ENCODE assay signal across 12 cellular contexts in the genomic region with DNA sequence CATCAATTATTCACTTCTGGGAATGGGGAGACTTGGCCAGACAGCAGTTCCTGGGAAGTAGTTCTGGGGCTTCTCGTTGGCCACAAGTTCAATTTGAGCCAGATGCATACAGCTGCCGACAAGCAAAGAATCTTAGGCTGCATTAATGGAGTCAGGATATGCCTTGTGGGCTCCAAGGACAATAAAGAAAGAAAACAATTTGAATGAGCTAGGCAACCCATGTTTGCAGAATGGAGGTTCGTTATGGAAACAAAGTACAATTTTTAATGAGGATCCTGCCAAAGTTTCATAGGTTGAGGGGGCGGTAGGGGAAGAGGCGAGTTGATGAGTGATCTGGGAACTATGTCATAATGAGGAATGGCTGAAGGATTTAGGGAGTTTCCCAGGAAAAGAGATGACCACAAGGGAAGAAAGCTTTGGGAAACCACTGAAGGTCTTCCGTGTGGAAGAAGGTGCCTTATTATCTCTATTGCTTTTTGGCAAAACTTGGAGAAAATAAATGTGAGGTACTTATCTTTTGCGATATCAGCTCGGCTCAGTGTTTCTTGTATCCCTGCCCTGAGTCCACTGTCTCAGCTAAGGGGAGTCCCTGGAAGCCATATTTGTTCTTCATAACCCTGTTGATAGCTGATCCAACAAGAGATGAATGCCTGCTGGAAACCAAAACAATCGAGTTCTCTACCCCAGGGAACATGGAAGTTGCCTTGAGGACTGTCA.
DNase-seq lines count a peak whose midpoint lies in the region; ATAC-seq, FAIRE-seq and TF ChIP-seq lines count a peak whose summit lies in the region.
"Had no signal": no experiment of that assay in that cellular context is flagged by ENCODE, and none has a peak within 500 bp of the region (broad histone marks: within the 10 kb centered on the region; RNA-seq: fewer than 3 reads in every experiment).

No MANE protein-coding gene starts in this region.

- no peaks in the 10 kb centered on the region for H3K36me3 ChIP-seq in ACC112 (ENCODE audit: insufficient read depth, low read length)
- no peaks in the 10 kb centered on the region for H3K36me3 ChIP-seq in mucosa of descending colon (ENCODE audit: low read depth)

- TF ChIP-seq POLR2A in GM12892 (IDR thresholded peaks at IDR 0.05; ENCODE audit: low read depth, low read length), result no peak

- no peak for TF ChIP-seq CTCF in mucosa of descending colon (IDR thresholded peaks at IDR 0.05)

- no peak for FAIRE-seq in GM12892 (lab: Jason Lieb, UNC)

- ATAC-seq in mucosa of descending colon (peak; percentile 38), GM19463 (IDR thresholded peaks at IDR 0.05; ENCODE audit: unreplicated experiment) (no peak), GM21717 (IDR thresholded peaks at IDR 0.05; ENCODE audit: unreplicated experiment) (no peak), GM19023 (IDR thresholded peaks at IDR 0.05; ENCODE audit: unreplicated experiment) (no peak)

- H3K4me3 ChIP-seq in ACC112 (ENCODE audit: low read depth, low read length), result peak overlapping the region; percentile 46
- no peak overlapping the region for H3K4me3 ChIP-seq in mucosa of descending colon

- H3K27ac ChIP-seq in ACC112 (ENCODE audit: low read depth, low read length), result peak overlapping the region; percentile 98
- H3K27ac ChIP-seq: HL-60 had no signal

- H3K4me1 ChIP-seq in ACC112 (ENCODE audit: control insufficient read depth, insufficient read depth, low read length, unreplicated experiment) (peaks cover 22% of the 10 kb centered on the region), mucosa of descending colon (ENCODE audit: low read depth) (no peaks in the 10 kb centered on the region)

- H2AFZ ChIP-seq in ACC112 (ENCODE audit: low read length, unreplicated experiment), result no peak overlapping the region

- intact Hi-C loops in mucosa of descending colon (cut with DNase I, micrococcal nuclease), result no loop called here

- no peaks in the 10 kb centered on the region for H3K79me2 ChIP-seq in ACC112 (ENCODE audit: control insufficient read depth, insufficient read depth, low read length, unreplicated experiment)

- DNase-seq in LHCN-M2 (ENCODE audit: low read depth), result peak; percentile 94
- DNase-seq in cerebellar cortex (ENCODE audit: low spot score), result peak; percentile 34
- no peak for DNase-seq in mucosa of descending colon
- DNase-seq in GM12892 (ENCODE audit: insufficient read length), result no peak
- DNase-seq: activated T-cell treated with anti-CD3 and anti-CD28 coated beads, Interleukin-2, amount 50 U/mL, for 24 hours; CD8-positive, alpha-beta memory T cell; NCI-H774 had no signal

- no peaks in the 10 kb centered on the region for H3K27me3 ChIP-seq in ACC112 (ENCODE audit: insufficient read depth, low read length)

- no peaks in the 10 kb centered on the region for H3K9me3 ChIP-seq in mucosa of descending colon

Comparison
In these comparisons a context has a peak if more than half of its experiments do, and no peak if none do; other contexts are left out.
1. DNase-seq: peak in LHCN-M2 (single experiment) and cerebellar cortex (single experiment); none in mucosa of descending colon (0 of 3) and GM12892 (single experiment).